ENCODE assay signal across 18 cellular contexts in genomic region chr3:177578488-177578887, GRCh38.
DNase-seq lines count a peak whose midpoint lies in the region; ATAC-seq and TF ChIP-seq lines count a peak whose summit lies in the region.
"Had no signal": no experiment of that assay in that cellular context is flagged by ENCODE, and none has a peak within 500 bp of the region (broad histone marks: within the 10 kb centered on the region; RNA-seq: fewer than 3 reads in every experiment).

No MANE protein-coding gene starts in this region.

- peaks cover 5% of the 10 kb centered on the region for H3K4me1 ChIP-seq in body of pancreas
- H3K4me1 ChIP-seq: psoas muscle had no signal

- H3K27me3 ChIP-seq in body of pancreas: no peaks in the 10 kb centered on the region

- no peak for DNase-seq in epithelial cell of prostate (ENCODE audit: low read depth, low spot score)
- DNase-seq in HK-2 (ENCODE audit: unreplicated experiment): no peak
- no peak for DNase-seq in NCI-H510A treated with DMSO at 0.1 percent for 48 hours (lab: John Stamatoyannopoulos, UW)
- DNase-seq in HuH-7 (ENCODE audit: low spot score): no peak
- DNase-seq in body of pancreas: no peak
- DNase-seq: activated CD8-positive, alpha-beta memory T cell treated with anti-CD3 and anti-CD28 coated beads, Interleukin-2, amount 50 U/mL, for 4 hours; activated naive CD4-positive, alpha-beta T cell treated with Interleukin-2 at 50 U/mL for 16 hours; AML-193; effector CD8-positive, alpha-beta T cell; naive thymus-derived CD8-positive, alpha-beta T cell; NCI-H1694; NCI-H526; psoas muscle had no signal

- intact Hi-C loops in body of pancreas (cut with DNase I): no loop called here

- no peak overlapping the region for H3K4me3 ChIP-seq in body of pancreas
- H3K4me3 ChIP-seq: psoas muscle had no signal

- no peak for TF ChIP-seq POLR2A in body of pancreas (IDR thresholded peaks at IDR 0.05)

- peak overlapping the region; percentile 75 for H3K27ac ChIP-seq in epithelial cell of prostate
- H3K27ac ChIP-seq in body of pancreas: no peak overlapping the region
- H3K27ac ChIP-seq: psoas muscle had no signal

- no peaks in the 10 kb centered on the region for H3K9me3 ChIP-seq in body of pancreas
- H3K9me3 ChIP-seq: psoas muscle had no signal

- WGBS in body of pancreas, 2 donors: 78 to 82% methylated on average over 6 of the region's 6 CpGs

- H3K36me3 ChIP-seq in body of pancreas (replicated peaks in 1 of 2; ENCODE audit: insufficient read depth in 1 of 2, low read depth in 2 of 2): no peaks in the 10 kb centered on the region

- TF ChIP-seq CTCF in body of pancreas (IDR thresholded peaks at IDR 0.05): no peak

- ATAC-seq in GM18867 (IDR thresholded peaks at IDR 0.05; ENCODE audit: unreplicated experiment) (peak; percentile 89), GM21717 (IDR thresholded peaks at IDR 0.05; ENCODE audit: unreplicated experiment) (peak; percentile 66), HG03159 (IDR thresholded peaks at IDR 0.05; ENCODE audit: unreplicated experiment) (peak; percentile 86), body of pancreas (no peak)
- ATAC-seq: naive thymus-derived CD8-positive, alpha-beta T cell; Panc1; psoas muscle; WTC11 had no signal
